ENCODE assay signal across 9 cellular contexts in the genomic region with DNA sequence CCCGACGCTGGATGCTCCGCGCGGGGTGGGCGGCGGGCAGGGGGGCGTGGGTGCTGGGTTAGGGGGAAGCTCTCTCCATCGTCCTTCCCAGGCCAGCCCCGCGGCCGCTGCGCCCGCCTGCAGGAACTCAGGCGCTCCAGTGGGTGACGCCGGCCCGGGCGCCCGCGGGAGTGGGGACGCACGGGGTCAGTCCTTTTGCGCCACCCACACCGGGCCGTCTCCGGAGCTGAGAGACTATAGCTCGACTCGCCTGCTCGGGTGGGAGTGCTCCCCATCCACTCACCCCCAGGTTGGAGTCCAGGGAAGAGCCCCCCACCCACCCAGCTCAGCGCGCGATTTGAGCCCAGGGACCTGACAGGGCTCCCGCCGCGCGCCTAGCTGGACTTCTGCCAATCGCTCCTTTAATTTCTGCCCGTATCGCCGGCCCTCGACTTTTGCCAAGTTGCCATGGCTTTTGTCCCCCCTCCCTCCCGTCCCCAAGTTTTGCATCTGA.
DNase-seq lines count a peak whose midpoint lies in the region; ATAC-seq and TF ChIP-seq lines count a peak whose summit lies in the region.
"Had no signal": no experiment of that assay in that cellular context is flagged by ENCODE, and none has a peak within 500 bp of the region (broad histone marks: within the 10 kb centered on the region; RNA-seq: fewer than 3 reads in every experiment).

No MANE protein-coding gene starts in this region.

- peaks cover 57% of the 10 kb centered on the region for H3K4me1 Mint-ChIP-seq in mesothelial cell of epicardium

- no peak for ATAC-seq in HG03342 (IDR thresholded peaks at IDR 0.05; ENCODE audit: unreplicated experiment)

- peak overlapping the region; percentile 76 for H3K4me3 Mint-ChIP-seq in mesothelial cell of epicardium

- H3K9me3 Mint-ChIP-seq in mesothelial cell of epicardium, result no peaks in the 10 kb centered on the region

- under 1% methylated on average over 43 of the region's 43 CpGs for WGBS in urinary bladder

- peak overlapping the region; percentile 61 to 69 for H3K9ac ChIP-seq in duodenal mucosa (ENCODE audit: low read depth in 1 of 2, low read length in 2 of 2)

- no peaks in the 10 kb centered on the region for H3K36me3 Mint-ChIP-seq in mesothelial cell of epicardium

- no peaks in the 10 kb centered on the region for H3K9me3 ChIP-seq in duodenal mucosa (ENCODE audit: control insufficient read depth in 1 of 2, low read length in 2 of 2)

- H3K36me3 ChIP-seq in duodenal mucosa (ENCODE audit: control insufficient read depth in 1 of 2, insufficient read depth in 2 of 2, low read length in 2 of 2) (no peaks in the 10 kb centered on the region), urinary bladder (ENCODE audit: insufficient read depth) (no peaks in the 10 kb centered on the region)

- H3K4me1 ChIP-seq in duodenal mucosa (ENCODE audit: control insufficient read depth in 1 of 2, insufficient read depth in 2 of 2, low read length in 2 of 2) (peaks cover 47 to 60% of the 10 kb centered on the region in 2 donors), urinary bladder (ENCODE audit: insufficient read depth) (no peaks in the 10 kb centered on the region)

- H3K4me3 ChIP-seq in duodenal mucosa (ENCODE audit: low read depth in 1 of 2, low read length in 2 of 2) (peak overlapping the region; percentile 65 to 67), urinary bladder (ENCODE audit: low read depth, low read length) (peak overlapping the region; percentile 59)

- H3K27me3 ChIP-seq in duodenal mucosa (ENCODE audit: control insufficient read depth in 1 of 2, insufficient read depth in 2 of 2, low read length in 2 of 2), result peaks cover 6 to 12% of the 10 kb centered on the region in 2 donors

- DNase-seq in SKM-1 treated with dmso at 0.1 percent for 144 hours (lab: John Stamatoyannopoulos, UW; ENCODE audit: unreplicated experiment), result peak; percentile 29
- DNase-seq in SKM-1 (lab: John Stamatoyannopoulos, UW; ENCODE audit: unreplicated experiment), result no peak
- peak in 1 of 2 experiments; percentile 53 for DNase-seq in mesothelial cell of epicardium (ENCODE audit: low spot score in 2 of 2, unreplicated experiment in 2 of 2)
- DNase-seq in mucosa of gallbladder (ENCODE audit: low spot score), result no peak
- DNase-seq in T-helper 2 cell, result no peak
- DNase-seq: C1 segment of cervical spinal cord had no signal

- no peak for TF ChIP-seq CTCF in mesothelial cell of epicardium (IDR thresholded peaks at IDR 0.05; ENCODE audit: unreplicated experiment)

- H3K27me3 Mint-ChIP-seq in mesothelial cell of epicardium (ENCODE audit: low read depth), result peaks cover 61% of the 10 kb centered on the region

- no peak overlapping the region for H3K27ac ChIP-seq in duodenal mucosa (ENCODE audit: low read depth, low read length)
- H3K27ac ChIP-seq in urinary bladder (ENCODE audit: low read depth), result no peak overlapping the region

- H3K27ac Mint-ChIP-seq in mesothelial cell of epicardium, result no peak overlapping the region
